1 cellular context compared by ENCODE assay signal in genomic region chr5:156526081-156527017, GRCh38.
TF ChIP-seq lines count a peak whose summit lies in the region.

No MANE protein-coding gene starts in this region.

TF ChIP-seq in GM23338, 12 proteins besides CTCF, POLR2A, EP300 and RAD21 (continued from another document):
- TF ChIP-seq ZNF462 (CRISPR knock-in tag; IDR thresholded peaks at IDR 0.05) (no peak), STAT1 (IDR thresholded peaks at IDR 0.05; ENCODE audit: unreplicated experiment) (no peak), ZNF114 (CRISPR knock-in tag; IDR thresholded peaks at IDR 0.05) (no peak)
